ENCODE assay signal across 12 cellular contexts in genomic region chr7:143504215-143504936, GRCh38.
"Had no signal": no experiment of that assay in that cellular context is flagged by ENCODE, and none has a peak within 500 bp of the region (broad histone marks: within the 10 kb centered on the region; RNA-seq: fewer than 3 reads in every experiment).

No MANE protein-coding gene starts in this region.

- H3K4me3 ChIP-seq: colonic mucosa, right lobe of liver, suprapubic skin had no signal

- H3K27me3 ChIP-seq: colonic mucosa, neutrophil, right lobe of liver, suprapubic skin had no signal

- H3K36me3 ChIP-seq: colonic mucosa, neutrophil, right lobe of liver, suprapubic skin had no signal

- H3K4me1 ChIP-seq: colonic mucosa, right lobe of liver had no signal

- ATAC-seq: stimulated activated naive CD8-positive, alpha-beta T cell treated with anti-CD3 and anti-CD28 coated beads, Interleukin-15, Interleukin-2, amounts not matched to agents 100 U/mL and 50 U/mL, for 24 hours had no signal

- DNase-seq: activated CD4-positive, alpha-beta memory T cell treated with anti-CD3 and anti-CD28 coated beads, Interleukin-2, amount 10 ng/mL, durations not matched to agents 7 days and 5 days; activated T-cell treated with anti-CD3 and anti-CD28 coated beads, Interleukin-2, amount 50 U/mL, for 48 hours; caudate nucleus; colonic mucosa; effector memory CD4-positive, alpha-beta T cell; naive B cell; right lobe of liver; stimulated activated CD4-positive, alpha-beta T cell treated with anti-CD3 and anti-CD28 coated beads, Interleukin-12 subunit alpha, Interleukin-12 subunit beta, amount 100 ng/mL, for 4 hours; stimulated activated CD8-positive, alpha-beta memory T cell treated with anti-CD3 and anti-CD28 coated beads, Interleukin-4, amount 100 ng/mL, for 48 hours; stimulated activated naive CD8-positive, alpha-beta T cell treated with anti-CD3 and anti-CD28 coated beads, Interleukin-15, Interleukin-2, amounts not matched to agents 100 U/mL and 50 U/mL, for 24 hours had no signal

- H3K27ac ChIP-seq: colonic mucosa, neutrophil, right lobe of liver, suprapubic skin had no signal

- H3K9me3 ChIP-seq: colonic mucosa, neutrophil, right lobe of liver, suprapubic skin had no signal
